34 cellular contexts compared by ENCODE assay signal in the genomic region with DNA sequence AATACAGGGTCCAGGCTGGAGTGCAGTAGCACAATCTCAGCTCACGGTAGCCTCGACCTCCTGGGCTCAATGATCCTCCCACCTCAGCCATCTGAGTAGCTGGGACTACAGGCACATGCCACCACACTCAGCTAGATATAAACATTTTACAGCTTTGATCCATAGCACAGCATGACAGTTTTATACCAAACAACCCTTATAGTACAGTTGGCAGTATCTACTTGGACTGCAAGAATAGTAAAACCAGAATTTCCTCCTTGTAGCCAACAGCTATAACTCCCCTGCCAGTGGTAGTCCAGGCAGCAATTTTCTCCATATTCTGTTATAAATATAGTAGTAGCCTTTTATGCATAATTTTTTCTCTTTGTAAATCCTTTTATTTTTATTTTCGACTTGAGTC.
"Had no signal": no experiment of that assay in that cellular context is flagged by ENCODE, and none has a peak within 500 bp of the region (broad histone marks: within the 10 kb centered on the region; RNA-seq: fewer than 3 reads in every experiment).

No MANE protein-coding gene starts in this region.

- H3K9me3 ChIP-seq: adrenal gland, body of pancreas, breast epithelium had no signal

- H3K4me1 ChIP-seq: adrenal gland, body of pancreas, breast epithelium had no signal

- H3K27ac ChIP-seq: adrenal gland, body of pancreas, brain microvascular endothelial cell, breast epithelium, WERI-Rb-1 had no signal

- DNase-seq: activated CD4-positive, alpha-beta memory T cell treated with anti-CD3 and anti-CD28 coated beads for 36 hours; activated CD4-positive, alpha-beta T cell treated with anti-CD3 and anti-CD28 coated beads for 4 hours; activated CD4-positive, alpha-beta T cell treated with anti-CD3 and anti-CD28 coated beads, Interleukin-2, amount 10 ng/mL, durations not matched to agents 24 days and 14 days; activated CD4-positive, alpha-beta T cell treated with anti-CD3 and anti-CD28 coated beads, Interleukin-2, amount 50 U/mL, for 1 hour; activated CD4-positive, alpha-beta T cell treated with anti-CD3 and anti-CD28 coated beads, Interleukin-2, amount 50 U/mL, for 4 hours; activated CD4-positive, CD25-positive, alpha-beta regulatory T cell treated with anti-CD3 and anti-CD28 coated beads, Interleukin-2, amount 50 U/mL, for 72 hours; activated CD8-positive, alpha-beta memory T cell treated with anti-CD3 and anti-CD28 coated beads, Interleukin-2, amount 50 U/mL, for 4 hours; activated CD8-positive, alpha-beta T cell treated with anti-CD3 and anti-CD28 coated beads for 36 hours; activated effector memory CD4-positive, alpha-beta T cell treated with anti-CD3 and anti-CD28 coated beads, Interleukin-2, amount 50 U/mL, for 16 hours; activated gamma-delta T cell treated with Interleukin-2 at 50 U/mL for 16 hours; activated naive CD4-positive, alpha-beta T cell; activated naive CD4-positive, alpha-beta T cell treated with anti-CD3 and anti-CD28 coated beads for 36 hours; activated naive CD4-positive, alpha-beta T cell treated with anti-CD3 and anti-CD28 coated beads, Interleukin-2, amount 50 U/mL, for 16 hours; activated naive CD8-positive, alpha-beta T cell treated with anti-CD3 and anti-CD28 coated beads for 36 hours; activated T-cell treated with anti-CD3 and anti-CD28 coated beads for 4 hours; activated T-cell treated with anti-CD3 and anti-CD28 coated beads, Interleukin-2, amount 50 U/mL, for 1 hour; activated T-cell treated with anti-CD3 and anti-CD28 coated beads, Interleukin-2, amount 50 U/mL, for 4 hours; activated T-cell treated with anti-CD3 and anti-CD28 coated beads, Interleukin-2, amount 50 U/mL, for 72 hours; adrenal gland; amniotic stem cell; aorta; body of pancreas; brain microvascular endothelial cell; central memory CD4-positive, alpha-beta T cell; T-helper 1 cell; T-helper 2 cell; T-helper 9 cell; WERI-Rb-1 had no signal

- ATAC-seq: activated CD8-positive, alpha-beta T cell treated with anti-CD3 and anti-CD28 coated beads for 36 hours; activated naive CD4-positive, alpha-beta T cell treated with anti-CD3 and anti-CD28 coated beads, Interleukin-2, amount 50 U/mL, for 72 hours; activated T-cell treated with anti-CD3 and anti-CD28 coated beads, Interleukin-2, amount 50 U/mL, for 4 hours; activated T-cell treated with anti-CD3 and anti-CD28 coated beads, Interleukin-2, amount 50 U/mL, for 72 hours; activated T-helper 17 cell treated with anti-CD3 and anti-CD28 coated beads, Interleukin-2, amount 50 U/mL, for 72 hours; body of pancreas; WTC11 had no signal

- FAIRE-seq: astrocyte, TTC549 had no signal

- H3K4me3 ChIP-seq: adrenal gland, body of pancreas, breast epithelium had no signal

- H3K36me3 ChIP-seq: adrenal gland, brain microvascular endothelial cell, breast epithelium, WERI-Rb-1 had no signal
